In genomic region chrX:13000311-13000811, GRCh38 we compare ENCODE assay signal across 9 cellular contexts. TPM values are rescaled to one million over a fixed set of nuclear protein-coding genes. Genes with fewer than 3 reads are reported as not detected.
DNase-seq lines count a peak whose midpoint lies in the region; ATAC-seq and TF ChIP-seq lines count a peak whose summit lies in the region.
"Had no signal": no experiment of that assay in that cellular context is flagged by ENCODE, and none has a peak within 500 bp of the region (broad histone marks: within the 10 kb centered on the region; RNA-seq: fewer than 3 reads in every experiment).

No MANE protein-coding gene starts in this region.

- no peaks in the 10 kb centered on the region for H3K36me3 ChIP-seq in KOPT-K1 (ENCODE audit: insufficient read depth, low read length)

- H3K36me3 Mint-ChIP-seq in CD4-positive, alpha-beta T cell (ENCODE audit: low read depth): no peaks in the 10 kb centered on the region
- no peaks in the 10 kb centered on the region for H3K36me3 Mint-ChIP-seq in activated naive CD8-positive, alpha-beta T cell treated with anti-CD3 and anti-CD28 coated beads, Interleukin-2, amount 50 U/mL, for 24 hours (ENCODE audit: low read depth)
- no peaks in the 10 kb centered on the region for H3K36me3 Mint-ChIP-seq in type B pancreatic cell

- DNase-seq in CD4-positive, alpha-beta T cell: peak in 3 of 10 experiments; percentile 35 to 49 (median 37)
- no peak for DNase-seq in activated naive CD8-positive, alpha-beta T cell treated with anti-CD3 and anti-CD28 coated beads, Interleukin-2, amount 50 U/mL, for 24 hours
- DNase-seq in type B pancreatic cell (ENCODE audit: extremely low spot score, unreplicated experiment) (no peak), ureter (ENCODE audit: low spot score) (no peak), GM13976 (ENCODE audit: low spot score) (no peak)

- no peak for TF ChIP-seq CTCF in CD4-positive, alpha-beta T cell (IDR thresholded peaks at IDR 0.05)
- TF ChIP-seq CTCF in type B pancreatic cell (conservative IDR thresholded peaks at IDR 0.05) (no peak), GM13976 (IDR thresholded peaks at IDR 0.05; ENCODE audit: borderline replicate concordance, control extremely low read depth, extremely low read depth, insufficient read depth, missing control alignments) (no peak)

- POLR2A ChIA-PET in CD4-positive, alpha-beta T cell (lab: Charles Lee): interaction anchor here (1.1 to 21.5 kb wide), 16 partner anchors 12 to 92 kb away, joined by 3 to 502 read pairs (median 9); partner anchors contain the start of gene TMSB4X

- intact Hi-C loops in CD4-positive, alpha-beta T cell (cut with DNase I, micrococcal nuclease): loop anchor here in 1 of 2 experiments (10.0 kb wide), 1 partner anchor 46 kb away; no protein-coding TSS in a partner anchor

- in situ Hi-C loops in GM13976 (cut with MboI; ENCODE audit: low sequenced_read_pairs, unreplicated experiment): loop anchor here (5.0 kb wide), 1 partner anchor 87 kb away; no protein-coding TSS in a partner anchor

- H3K9me3 Mint-ChIP-seq in CD4-positive, alpha-beta T cell: no peaks in the 10 kb centered on the region
- H3K9me3 Mint-ChIP-seq in activated naive CD8-positive, alpha-beta T cell treated with anti-CD3 and anti-CD28 coated beads, Interleukin-2, amount 50 U/mL, for 24 hours: peaks cover under 1% of the 10 kb centered on the region
- H3K9me3 Mint-ChIP-seq in type B pancreatic cell: peaks cover 4% of the 10 kb centered on the region

- H3K4me3 ChIP-seq in skin epidermis: no peak overlapping the region

- CTCF ChIA-PET in CD4-positive, alpha-beta T cell (lab: Charles Lee): interaction anchor here (1.5 to 3.1 kb wide), 5 partner anchors 50 to 92 kb away, joined by 3 to 22 read pairs (median 9); no protein-coding TSS in a partner anchor

- H3K27ac ChIP-seq in CD4-positive, alpha-beta T cell (ENCODE audit: low read depth, low read length): peak overlapping the region; percentile 72
- H3K27ac ChIP-seq in KOPT-K1 (ENCODE audit: low read depth, low read length, poor library complexity, severe bottlenecking): peak overlapping the region; percentile 95
- H3K27ac ChIP-seq in skin epidermis: peak overlapping the region in 15 of 21 experiments; percentile 3 to 85 (median 50)

- peak overlapping the region; percentile 90 for H3K27ac Mint-ChIP-seq in CD4-positive, alpha-beta T cell
- peak overlapping the region; percentile 97 for H3K27ac Mint-ChIP-seq in activated naive CD8-positive, alpha-beta T cell treated with anti-CD3 and anti-CD28 coated beads, Interleukin-2, amount 50 U/mL, for 24 hours
- no peak overlapping the region for H3K27ac Mint-ChIP-seq in type B pancreatic cell

- peaks cover 83% of the 10 kb centered on the region for H3K4me1 Mint-ChIP-seq in CD4-positive, alpha-beta T cell (ENCODE audit: low read depth)
- peaks cover 79% of the 10 kb centered on the region for H3K4me1 Mint-ChIP-seq in activated naive CD8-positive, alpha-beta T cell treated with anti-CD3 and anti-CD28 coated beads, Interleukin-2, amount 50 U/mL, for 24 hours
- peaks cover 19% of the 10 kb centered on the region for H3K4me1 Mint-ChIP-seq in type B pancreatic cell (ENCODE audit: unreplicated experiment)

- H3K4me3 Mint-ChIP-seq in CD4-positive, alpha-beta T cell: peak overlapping the region; percentile 89
- peak overlapping the region; percentile 76 for H3K4me3 Mint-ChIP-seq in activated naive CD8-positive, alpha-beta T cell treated with anti-CD3 and anti-CD28 coated beads, Interleukin-2, amount 50 U/mL, for 24 hours
- H3K4me3 Mint-ChIP-seq in type B pancreatic cell: no peak overlapping the region

- peak; percentile 47 for ATAC-seq in CD4-positive, alpha-beta T cell (ENCODE audit: poor library complexity)
- ATAC-seq in GM19463 (IDR thresholded peaks at IDR 0.05; ENCODE audit: unreplicated experiment): peak; percentile 40
- ATAC-seq in activated naive CD8-positive, alpha-beta T cell treated with anti-CD3 and anti-CD28 coated beads, Interleukin-2, amount 50 U/mL, for 24 hours: peak; percentile 65
- ATAC-seq: HCT116 had no signal

- H3K27me3 Mint-ChIP-seq in CD4-positive, alpha-beta T cell: no peaks in the 10 kb centered on the region
- no peaks in the 10 kb centered on the region for H3K27me3 Mint-ChIP-seq in activated naive CD8-positive, alpha-beta T cell treated with anti-CD3 and anti-CD28 coated beads, Interleukin-2, amount 50 U/mL, for 24 hours
- no peaks in the 10 kb centered on the region for H3K27me3 Mint-ChIP-seq in type B pancreatic cell

- no peaks in the 10 kb centered on the region for H3K27me3 ChIP-seq in CD4-positive, alpha-beta T cell (ENCODE audit: control insufficient read depth, insufficient read depth, low read length)

- H3K9me3 ChIP-seq in CD4-positive, alpha-beta T cell (ENCODE audit: control insufficient read depth, low read length): no peaks in the 10 kb centered on the region
- no peaks in the 10 kb centered on the region for H3K9me3 ChIP-seq in KOPT-K1 (ENCODE audit: insufficient read depth, low read length, poor library complexity, severe bottlenecking)

RNA-seq across cellular contexts. Expression of gene TMSB4X, which starts 25.5 kb away (rescaled TPM):
- 1,000 to 10,000 TPM; 2,621 to 2,738 TPM for total RNA-seq in CD4-positive, alpha-beta T cell
- total RNA-seq in type B pancreatic cell (ENCODE audit: low replicate concordance) (1,981 and 2,322 TPM in 2 replicates), ureter (3,112 TPM)

RNA-seq across cellular contexts. Expression of gene FAM9C, which starts 44.1 kb away (rescaled TPM):
- not detected for total RNA-seq in CD4-positive, alpha-beta T cell
- total RNA-seq in type B pancreatic cell (ENCODE audit: low replicate concordance): 0.67 TPM in 1 of 2 replicates, not detected in the other
- 0.26 TPM for total RNA-seq in ureter
